In the genomic region with DNA sequence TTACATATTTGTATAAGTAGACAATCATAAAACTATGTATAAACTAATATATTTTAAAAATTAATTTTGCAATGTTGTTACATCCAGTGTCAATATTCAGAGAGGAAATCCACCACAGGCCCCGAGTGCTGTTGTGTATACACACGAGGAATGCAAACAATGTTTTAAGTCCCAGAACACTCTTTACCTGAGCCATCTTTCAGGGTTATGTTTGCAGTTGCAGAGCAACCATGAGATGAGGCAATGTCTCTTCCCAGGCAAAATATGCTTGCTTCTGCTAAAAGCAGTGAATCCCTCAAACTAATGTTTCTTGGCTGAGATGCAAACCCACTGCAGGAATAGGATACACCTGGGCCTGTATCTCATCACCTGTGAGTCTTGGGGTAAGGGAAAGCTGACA, we compare ENCODE assay signal across 1 cellular context.
TF ChIP-seq lines count a peak whose summit lies in the region.

No MANE protein-coding gene starts in this region.

TF ChIP-seq in liver, 16 proteins besides CTCF, POLR2A, EP300 and RAD21 (continued from another document):
- peak; percentile 89 for TF ChIP-seq YY1 (IDR thresholded peaks at IDR 0.05)
- TF ChIP-seq, protein P1, sequence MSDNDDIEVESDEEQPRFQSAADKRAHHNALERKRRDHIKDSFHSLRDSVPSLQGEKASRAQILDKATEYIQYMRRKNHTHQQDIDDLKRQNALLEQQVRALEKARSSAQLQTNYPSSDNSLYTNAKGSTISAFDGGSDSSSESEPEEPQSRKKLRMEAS (IDR thresholded peaks at IDR 0.05), result peak; percentile 28
- TF ChIP-seq FOXA1 (IDR thresholded peaks at IDR 0.05), result peak; percentile 83
- TF ChIP-seq JUND (IDR thresholded peaks at IDR 0.05), result peak; percentile 26 to 72
